In the genomic region with DNA sequence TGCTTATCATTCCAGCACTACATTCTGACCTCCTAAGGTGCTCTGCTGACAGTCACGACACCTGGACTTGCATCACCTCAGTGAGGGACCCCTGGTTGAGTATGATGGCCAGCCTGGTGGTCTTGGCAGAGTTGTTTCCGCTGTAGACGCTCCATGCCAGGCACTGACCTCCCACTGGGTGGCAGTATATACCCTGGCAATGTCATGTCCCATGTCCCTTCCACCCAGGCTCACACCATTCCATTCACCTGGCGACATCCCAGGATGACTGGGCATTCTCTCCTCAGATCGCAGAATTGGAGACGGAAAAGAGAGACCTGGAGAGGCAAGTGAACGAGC, we compare ENCODE assay signal across 8 cellular contexts. TPM values are rescaled to one million over a fixed set of nuclear protein-coding genes. Genes with fewer than 3 reads are reported as not detected.
DNase-seq lines count a peak whose midpoint lies in the region; ATAC-seq, FAIRE-seq and TF ChIP-seq lines count a peak whose summit lies in the region.

No MANE protein-coding gene starts in this region.

- TF ChIP-seq POLR2A in NB4 (IDR thresholded peaks at IDR 0.05; ENCODE audit: extremely low read depth, insufficient read length) = no peak

- H3K36me3 Mint-ChIP-seq in activated T-cell treated with anti-CD3 and anti-CD28 coated beads, Interleukin-2, amount 50 U/mL, for 72 hours (ENCODE audit: insufficient read depth in 2 of 2) = peaks cover 1 to 2% of the 10 kb centered on the region in 2 donors

- peak; percentile 47 to 61 for ATAC-seq in activated T-cell treated with anti-CD3 and anti-CD28 coated beads, Interleukin-2, amount 50 U/mL, for 72 hours (replicated peaks in 1 of 2)
- no peak for ATAC-seq in HG02840 (IDR thresholded peaks at IDR 0.05; ENCODE audit: low FRiP score, unreplicated experiment)

- H3K4me1 Mint-ChIP-seq in activated T-cell treated with anti-CD3 and anti-CD28 coated beads, Interleukin-2, amount 50 U/mL, for 72 hours (ENCODE audit: low read depth) = peaks cover 10% of the 10 kb centered on the region

- H3K4me3 ChIP-seq in NB4 (ENCODE audit: low read depth, low read length) (no peak overlapping the region), kidney (ENCODE audit: low read length in 2 of 2) (no peak overlapping the region)

- no peak overlapping the region for H3K4me3 Mint-ChIP-seq in activated T-cell treated with anti-CD3 and anti-CD28 coated beads, Interleukin-2, amount 50 U/mL, for 72 hours

- no peaks in the 10 kb centered on the region for H3K27me3 Mint-ChIP-seq in activated T-cell treated with anti-CD3 and anti-CD28 coated beads, Interleukin-2, amount 50 U/mL, for 72 hours (ENCODE audit: low read depth)

- intact Hi-C loops in kidney (cut with DNase I) = no loop called here

- peak; percentile 8 for DNase-seq in NCI-H2227 (lab: John Stamatoyannopoulos, UW; ENCODE audit: unreplicated experiment)
- no peak for DNase-seq in NCI-H2227 treated with DMSO at 0.1 percent for 48 hours (lab: John Stamatoyannopoulos, UW)
- peak; percentile 49 for DNase-seq in NB4 (ENCODE audit: low read depth)
- DNase-seq in activated T-cell treated with anti-CD3 and anti-CD28 coated beads, Interleukin-2, amount 50 U/mL, for 72 hours = peak; percentile 40 to 52
- DNase-seq in kidney = no peak
- DNase-seq in superior temporal gyrus (ENCODE audit: extremely low spot score) = no peak
- no peak for DNase-seq in mesenteric fat pad (ENCODE audit: low spot score)

- TF ChIP-seq CTCF in NB4 (IDR thresholded peaks at IDR 0.05; ENCODE audit: low read depth, low read length) (peak; percentile 66), kidney (IDR thresholded peaks at IDR 0.05; ENCODE audit: borderline replicate concordance, extremely low read depth, insufficient read depth) (peak; percentile 39)

- peaks cover 13 to 15% of the 10 kb centered on the region in 2 donors for H3K36me3 ChIP-seq in kidney (ENCODE audit: control insufficient read depth in 1 of 2, insufficient read depth in 2 of 2, low read length in 2 of 2)

- no peak for FAIRE-seq in kidney (lab: Jason Lieb, UNC)

- H3K9me3 ChIP-seq in kidney (ENCODE audit: control insufficient read depth in 1 of 2, low read length in 2 of 2) = no peaks in the 10 kb centered on the region

- no peak overlapping the region for H3K9ac ChIP-seq in kidney (ENCODE audit: low read length in 2 of 2)

- peaks cover 0 to 5% of the 10 kb centered on the region in 2 donors for H3K4me1 ChIP-seq in kidney (ENCODE audit: control insufficient read depth in 1 of 2, insufficient read depth in 1 of 2, low read depth in 1 of 2, low read length in 2 of 2)

- H3K27ac Mint-ChIP-seq in activated T-cell treated with anti-CD3 and anti-CD28 coated beads, Interleukin-2, amount 50 U/mL, for 72 hours = no peak overlapping the region

- no peak overlapping the region for H3K27ac ChIP-seq in kidney (ENCODE audit: low read depth in 2 of 2, low read length in 2 of 2)

- no peaks in the 10 kb centered on the region for H3K9me3 Mint-ChIP-seq in activated T-cell treated with anti-CD3 and anti-CD28 coated beads, Interleukin-2, amount 50 U/mL, for 72 hours

RNA-seq across cellular contexts. Expression of gene DNALI1, which starts 5.0 kb away (rescaled TPM):
- under 1 TPM; 0.41 to 0.81 TPM for total RNA-seq in activated T-cell treated with anti-CD3 and anti-CD28 coated beads, Interleukin-2, amount 50 U/mL, for 72 hours
- 34.8 TPM for total RNA-seq in kidney
- polyA plus RNA-seq in kidney (ENCODE audit: insufficient read depth, low read depth, low replicate concordance) = 46.4 TPM
- 3.1 TPM for total RNA-seq in mesenteric fat pad

RNA-seq across cellular contexts. Expression of gene SNIP1, which starts 7.7 kb away (rescaled TPM):
- 10 to 100 TPM; 26.5 to 29.1 TPM for total RNA-seq in activated T-cell treated with anti-CD3 and anti-CD28 coated beads, Interleukin-2, amount 50 U/mL, for 72 hours
- total RNA-seq in kidney (20.1 TPM), mesenteric fat pad (14.4 TPM)
- polyA plus RNA-seq in kidney (ENCODE audit: insufficient read depth, low read depth, low replicate concordance) = 3.9 TPM

RNA-seq across cellular contexts. Expression of gene GNL2, which starts 34.0 kb away (rescaled TPM):
- total RNA-seq in activated T-cell treated with anti-CD3 and anti-CD28 coated beads, Interleukin-2, amount 50 U/mL, for 72 hours = 10 to 100 TPM; 47.3 to 52.9 TPM
- 35.9 TPM for total RNA-seq in kidney
- polyA plus RNA-seq in kidney (ENCODE audit: insufficient read depth, low read depth, low replicate concordance) = 36.7 TPM
- total RNA-seq in mesenteric fat pad = 53.0 TPM

RNA-seq across cellular contexts. Expression of gene MEAF6, which starts 47.2 kb away (rescaled TPM):
- 100 to 1,000 TPM; 105 to 108 TPM for total RNA-seq in activated T-cell treated with anti-CD3 and anti-CD28 coated beads, Interleukin-2, amount 50 U/mL, for 72 hours
- total RNA-seq in kidney (65.8 TPM), mesenteric fat pad (43.4 TPM)
- polyA plus RNA-seq in kidney (ENCODE audit: insufficient read depth, low read depth, low replicate concordance) = 45.7 TPM

Comparison
In these comparisons a context has a peak if more than half of its experiments do, and no peak if none do; other contexts are left out.
1. DNase-seq: peak in NCI-H2227 (single experiment), NB4 (single experiment) and activated T-cell treated with anti-CD3 and anti-CD28 coated beads, Interleukin-2, amount 50 U/mL, for 72 hours (2 of 2); none in NCI-H2227 treated with DMSO at 0.1 percent for 48 hours (single experiment), kidney (single experiment), superior temporal gyrus (single experiment) and mesenteric fat pad (single experiment).